ENCODE assay signal across 8 cellular contexts in the genomic region with DNA sequence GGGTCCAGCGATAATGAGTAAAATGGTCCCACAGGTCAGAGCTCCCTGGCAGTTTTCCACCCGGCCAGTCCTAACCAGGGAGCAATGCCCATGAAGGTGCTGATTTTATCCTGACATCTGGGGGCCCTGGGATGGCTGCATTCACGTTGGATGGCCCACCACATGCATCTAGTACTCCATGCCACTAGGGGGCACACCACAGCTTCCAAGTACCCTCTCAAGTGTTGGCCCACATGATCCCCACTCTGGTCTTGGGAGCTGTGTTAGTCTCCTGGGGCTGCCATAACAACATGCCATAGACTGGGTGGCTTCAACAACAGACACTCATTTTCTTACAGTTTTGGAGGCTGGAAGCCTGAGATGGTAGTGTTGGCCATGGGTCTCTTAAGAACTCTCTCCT.
DNase-seq lines count a peak whose midpoint lies in the region; ATAC-seq and TF ChIP-seq lines count a peak whose summit lies in the region.

No MANE protein-coding gene starts in this region.

- no peaks in the 10 kb centered on the region for H3K36me3 ChIP-seq in SK-N-SH (replicated peaks in 1 of 2; ENCODE audit: control insufficient read depth in 1 of 2, insufficient read depth in 2 of 2, low read length in 1 of 2)

- no peak for TF ChIP-seq EP300 in SK-N-SH (IDR thresholded peaks at IDR 0.05; ENCODE audit: borderline replicate concordance in 1 of 2, low read depth in 1 of 2, low read length in 1 of 2)

- no peaks in the 10 kb centered on the region for H4K20me1 ChIP-seq in SK-N-SH (ENCODE audit: insufficient read depth)

- H3K9me3 ChIP-seq in AG04450 (ENCODE audit: control insufficient read depth, insufficient read depth, low read length) (no peaks in the 10 kb centered on the region), SK-N-SH (no peaks in the 10 kb centered on the region)

- 91% methylated on average over 3 of the region's 3 CpGs for WGBS in SK-N-SH (ENCODE audit: low lambda C conversion rate)

- H3K79me2 ChIP-seq in SK-N-SH (ENCODE audit: insufficient read depth) = no peaks in the 10 kb centered on the region

- POLR2A ChIA-PET in AG04450 (lab: Yijun Ruan, JAX) (no interaction called here), SK-N-SH (lab: Yijun Ruan, JAX) (no interaction called here)

- H3K27ac ChIP-seq in AG04450 (ENCODE audit: low read depth, low read length) = no peak overlapping the region
- no peak overlapping the region for H3K27ac ChIP-seq in SK-N-SH (ENCODE audit: low read depth in 2 of 2, low read length in 1 of 2)

- H3K9me2 ChIP-seq in SK-N-SH = no peaks in the 10 kb centered on the region

- no peaks in the 10 kb centered on the region for H3F3A ChIP-seq in SK-N-SH (replicated peaks; ENCODE audit: insufficient read depth)

- ATAC-seq in HG02623 (IDR thresholded peaks at IDR 0.05; ENCODE audit: unreplicated experiment) = no peak
- ATAC-seq in HG03378 (IDR thresholded peaks at IDR 0.05; ENCODE audit: unreplicated experiment) = no peak

- H3K27me3 ChIP-seq in AG04450 (ENCODE audit: control insufficient read depth, insufficient read depth, low read length) (no peaks in the 10 kb centered on the region), SK-N-SH (ENCODE audit: insufficient read depth) (no peaks in the 10 kb centered on the region)

- TF ChIP-seq CTCF in AG04450 (IDR thresholded peaks at IDR 0.05; ENCODE audit: low read depth, low read length) (peak; percentile 35; the same call in 1 of the 2 replicates), GM12875 (IDR thresholded peaks at IDR 0.05; ENCODE audit: borderline replicate concordance, insufficient read depth, low read depth, low read length) (peak; percentile 58), SK-N-SH (IDR thresholded peaks at IDR 0.05) (peak; percentile 51), fibroblast of pulmonary artery (IDR thresholded peaks at IDR 0.05; ENCODE audit: low read length, missing control alignments) (peak; percentile 33)

- H3K4me3 ChIP-seq in AG04450 (ENCODE audit: low read depth, low read length) (no peak overlapping the region), GM12875 (ENCODE audit: low read depth, low read length) (no peak overlapping the region), SK-N-SH (ENCODE audit: low read depth in 2 of 2, low read length in 1 of 2) (no peak overlapping the region; a peak in 1 of 4 replicates), fibroblast of pulmonary artery (replicated peaks; ENCODE audit: low read depth, low read length) (no peak overlapping the region)

- H2AFZ ChIP-seq in SK-N-SH (ENCODE audit: low read depth) = no peak overlapping the region

- CTCF ChIA-PET in AG04450 (lab: Charles Lee) (interaction anchor here (0.5 to 7.8 kb wide), 9 partner anchors 9 to 776 kb away, joined by 3 to 110 read pairs (median 11); partner anchors contain the start of gene SLCO3A1), SK-N-SH (lab: Yijun Ruan, JAX) (interaction anchor here (0.6 to 9.5 kb wide), 23 partner anchors 10 to 1986 kb away, joined by 3 to 112 read pairs (median 5); partner anchors contain the start of gene SLCO3A1)

- no peak overlapping the region for H3K9ac ChIP-seq in SK-N-SH

- TF ChIP-seq RAD21 in SK-N-SH (IDR thresholded peaks at IDR 0.05; ENCODE audit: low read length) = no peak

- H3K4me2 ChIP-seq in SK-N-SH = no peak overlapping the region

- H3K4me1 ChIP-seq in SK-N-SH (ENCODE audit: control insufficient read depth in 1 of 2, insufficient read depth in 2 of 2, low read depth in 1 of 2, low read length in 1 of 2) = peaks cover 0 to 16% of the 10 kb centered on the region in 2 experiments; a peak in 2 of 4 replicates

- DNase-seq in AG04450 (ENCODE audit: low read depth, low spot score) (no peak), SK-N-SH (peak; percentile 37), fibroblast of pulmonary artery (ENCODE audit: low read depth) (peak; percentile 22), NCI-H128 (lab: John Stamatoyannopoulos, UW; ENCODE audit: unreplicated experiment) (no peak), AG08395 (ENCODE audit: low spot score) (no peak)

TF ChIP-seq in SK-N-SH, 30 proteins besides CTCF, POLR2A, EP300 and RAD21:
- TF ChIP-seq GATA2 (CRISPR knock-in tag; IDR thresholded peaks at IDR 0.05) (no peak), REST (IDR thresholded peaks at IDR 0.05; ENCODE audit: low read depth, low read length) (no peak), POLR2AphosphoS5 (IDR thresholded peaks at IDR 0.05; ENCODE audit: low read depth, low read length) (no peak), MEF2A (IDR thresholded peaks at IDR 0.05; ENCODE audit: borderline replicate concordance, low read depth) (no peak), ZBTB33 (IDR thresholded peaks at IDR 0.05; ENCODE audit: borderline replicate concordance, low read depth) (no peak), RXRA (IDR thresholded peaks at IDR 0.05; ENCODE audit: borderline replicate concordance, low read depth) (no peak), EZH2phosphoT487 (IDR thresholded peaks at IDR 0.05; ENCODE audit: borderline replicate concordance, low read depth) (no peak), SMC3 (IDR thresholded peaks at IDR 0.05; ENCODE audit: low read depth, low read length) (no peak)

Comparison
In these comparisons a context has a peak if more than half of its experiments do, and no peak if none do; other contexts are left out.
1. DNase-seq: peak in SK-N-SH (single experiment) and fibroblast of pulmonary artery (single experiment); none in AG04450 (single experiment), NCI-H128 (single experiment) and AG08395 (single experiment).
2. Peak in every context shown above with its lines, with median percentiles within 50 percentile points of each other: CTCF ChIP-seq.